ENCODE assay signal across 8 cellular contexts in genomic region chr12:72017054-72017651, GRCh38.
A peak's percentile ranks its signal among the peaks of the same experiment; 100 is the strongest.
DNase-seq lines count a peak whose midpoint lies in the region; ATAC-seq and TF ChIP-seq lines count a peak whose summit lies in the region.

No MANE protein-coding gene starts in this region.

- no peaks in the 10 kb centered on the region for H3K36me3 ChIP-seq in colonic mucosa
- no peaks in the 10 kb centered on the region for H3K36me3 ChIP-seq in right lobe of liver

- peak; percentile 98 for ATAC-seq in GM19438 (IDR thresholded peaks at IDR 0.05; ENCODE audit: low read depth, unreplicated experiment)
- ATAC-seq in HG03460 (IDR thresholded peaks at IDR 0.05; ENCODE audit: unreplicated experiment), result peak; percentile 97
- ATAC-seq in right lobe of liver, result peak; percentile 100

- H3K4me1 ChIP-seq in colonic mucosa (no peaks in the 10 kb centered on the region), right lobe of liver (no peaks in the 10 kb centered on the region)

- peak; percentile 45 for DNase-seq in CMK (ENCODE audit: low read depth)
- DNase-seq in NCI-H510A treated with DMSO at 0.1 percent for 48 hours (lab: John Stamatoyannopoulos, UW), result peak; percentile 90
- DNase-seq in activated CD4-positive, alpha-beta T cell treated with anti-CD3 and anti-CD28 coated beads for 4 hours, result peak; percentile 37 to 50
- peak; percentile 55 for DNase-seq in colonic mucosa
- peak; percentile 54 to 81 (median 65) for DNase-seq in right lobe of liver
- peak; percentile 12 for DNase-seq in stimulated activated CD8-positive, alpha-beta memory T cell treated with anti-CD3 and anti-CD28 coated beads, Interleukin-12 subunit alpha, Interleukin-12 subunit beta, amount 100 ng/mL, for 24 hours (ENCODE audit: extremely low read depth)

- no peak overlapping the region for H3K9ac ChIP-seq in colonic mucosa (ENCODE audit: low read depth in 2 of 2, low read length in 2 of 2)

- H3K4me3 ChIP-seq in colonic mucosa (no peak overlapping the region), right lobe of liver (no peak overlapping the region)

- no peak for TF ChIP-seq POLR2A in right lobe of liver (IDR thresholded peaks at IDR 0.05)

- H3K27ac ChIP-seq in colonic mucosa (no peak overlapping the region), right lobe of liver (no peak overlapping the region)

- 0% methylated on average over 6 of the region's 6 CpGs for WGBS in right lobe of liver (ENCODE audit: insufficient coverage, low coverage, low lambda C conversion rate, missing lambda C conversion rate)

- H3K9me3 ChIP-seq in colonic mucosa (no peaks in the 10 kb centered on the region), right lobe of liver (no peaks in the 10 kb centered on the region)

- peak; percentile 69 for TF ChIP-seq CTCF in colonic mucosa (IDR thresholded peaks at IDR 0.05)
- TF ChIP-seq CTCF in right lobe of liver (IDR thresholded peaks at IDR 0.05), result peak; percentile 75 to 81 (median 78)

- intact Hi-C loops in colonic mucosa (cut with DNase I), result no loop called here
- intact Hi-C loops in right lobe of liver (cut with DNase I), result no loop called here

- H3K27me3 ChIP-seq in colonic mucosa (no peaks in the 10 kb centered on the region), right lobe of liver (no peaks in the 10 kb centered on the region)

Comparison
In these comparisons a context has a peak if more than half of its experiments do, and no peak if none do; other contexts are left out.
1. DNase-seq: peak in every context shown above with its lines; median percentile 90 in NCI-H510A treated with DMSO at 0.1 percent for 48 hours; 65 in right lobe of liver; 55 in colonic mucosa; 45 in CMK; 44 in activated CD4-positive, alpha-beta T cell treated with anti-CD3 and anti-CD28 coated beads for 4 hours; 12 in stimulated activated CD8-positive, alpha-beta memory T cell treated with anti-CD3 and anti-CD28 coated beads, Interleukin-12 subunit alpha, Interleukin-12 subunit beta, amount 100 ng/mL, for 24 hours.